In the genomic region with DNA sequence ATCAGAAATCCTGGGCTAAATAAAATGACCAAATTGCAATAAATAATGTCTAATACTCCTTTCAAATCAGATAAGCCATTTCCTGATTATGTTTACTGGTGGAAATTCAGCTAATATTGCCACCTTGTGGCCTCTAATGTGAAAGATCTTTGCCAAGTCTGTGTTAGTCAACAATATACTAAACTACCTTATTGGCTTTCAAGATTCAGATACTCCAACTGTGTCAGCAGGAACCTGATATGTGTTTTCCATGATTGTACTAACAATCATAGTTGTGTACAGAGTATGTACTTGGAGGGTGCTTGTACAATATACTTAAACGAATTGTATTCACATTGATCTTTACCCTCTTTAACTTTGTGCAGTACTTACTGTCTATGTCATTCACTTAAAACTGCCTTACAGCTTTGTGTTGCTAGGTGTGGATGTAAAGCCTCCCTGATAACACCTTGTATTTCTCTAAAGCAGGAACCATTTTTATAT, we compare ENCODE assay signal across 8 cellular contexts.
DNase-seq lines count a peak whose midpoint lies in the region; ATAC-seq, FAIRE-seq and TF ChIP-seq lines count a peak whose summit lies in the region.

No MANE protein-coding gene starts in this region.

- no peaks in the 10 kb centered on the region for H3K36me3 Mint-ChIP-seq in H9 (ENCODE audit: insufficient read depth in 1 of 3, low read depth in 3 of 3)

- no peak overlapping the region for H3K18ac ChIP-seq in H9 (ENCODE audit: insufficient read length, low read depth, low read length)

- no peak overlapping the region for H3K4me3 Mint-ChIP-seq in H9

- H4K5ac ChIP-seq in H9 (ENCODE audit: insufficient read length, low read depth, low read length) = no peak overlapping the region

- H3K4me1 ChIP-seq in H9 (ENCODE audit: insufficient read depth, low read length) (no peaks in the 10 kb centered on the region), muscle layer of colon (ENCODE audit: insufficient read depth, low read length) (peaks cover 9% of the 10 kb centered on the region)

- H3K27ac ChIP-seq in H9 (ENCODE audit: insufficient read length, low read depth, low read length) = no peak overlapping the region
- H3K27ac ChIP-seq in muscle layer of colon (ENCODE audit: low read depth, low read length) = peak overlapping the region; percentile 3

- H3K9me3 ChIP-seq in H9 (ENCODE audit: control insufficient read depth, low read depth, low read length) (no peaks in the 10 kb centered on the region), muscle layer of colon (ENCODE audit: low read length) (no peaks in the 10 kb centered on the region)

- TF ChIP-seq CTCF in H9 (conservative IDR thresholded peaks at IDR 0.05) = peak; percentile 66

- no peak overlapping the region for H2BK20ac ChIP-seq in H9 (ENCODE audit: low read depth, low read length, poor library complexity, severe bottlenecking)

- no peak overlapping the region for H3K23ac ChIP-seq in H9 (ENCODE audit: insufficient read length, low read depth, low read length)

- H3K9ac ChIP-seq in H9 (ENCODE audit: extremely low read depth, insufficient read length, low read length) (no peak overlapping the region), muscle layer of colon (ENCODE audit: low read length) (no peak overlapping the region)

- no peaks in the 10 kb centered on the region for H3K36me3 ChIP-seq in muscle layer of colon (ENCODE audit: insufficient read depth, low read length)

- no peak overlapping the region for H4K91ac ChIP-seq in H9 (ENCODE audit: insufficient read length, low read depth, low read length)

- no peak overlapping the region for H3K27ac Mint-ChIP-seq in H9

- WGBS in H9 (ENCODE audit: extremely low coverage, insufficient read length, low lambda C conversion rate) = no CpG with 5 or more reads among the region's 1 CpG

- peak; percentile 39 for ATAC-seq in Right ventricle myocardium inferior

- H3K23me2 ChIP-seq in H9 (ENCODE audit: insufficient read length, low read depth, low read length, poor library complexity, severe bottlenecking) = no peaks in the 10 kb centered on the region

- no peaks in the 10 kb centered on the region for H4K20me1 ChIP-seq in H9 (ENCODE audit: control insufficient read depth, insufficient read depth, insufficient read length)

- no peak overlapping the region for H4K8ac ChIP-seq in H9 (replicated peaks; ENCODE audit: insufficient read length, low read depth, low read length)

- no peak overlapping the region for H2BK120ac ChIP-seq in H9 (ENCODE audit: low read depth, low read length, poor library complexity, severe bottlenecking)

- DNase-seq in Right ventricle myocardium inferior (ENCODE audit: missing footprints) = no peak
- DNase-seq in cardiac septum (ENCODE audit: low spot score) = no peak
- DNase-seq in H9 = no peak
- DNase-seq in Kasumi-1 (lab: John Stamatoyannopoulos, UW) = peak; percentile 64
- peak; percentile 44 for DNase-seq in RCC 7860 (ENCODE audit: low spot score)
- no peak for DNase-seq in T1000 (lab: John Stamatoyannopoulos, UW)

- no peak overlapping the region for H3K56ac ChIP-seq in H9 (ENCODE audit: insufficient read length, low read depth, low read length)

- no peaks in the 10 kb centered on the region for H3K79me1 ChIP-seq in H9 (ENCODE audit: insufficient read depth, low read depth, low read length, poor library complexity, severe bottlenecking)

- no peaks in the 10 kb centered on the region for H3K79me2 ChIP-seq in H9 (ENCODE audit: insufficient read depth, low read length)

- intact Hi-C loops in Right ventricle myocardium inferior (cut with DNase I) = no loop called here
- intact Hi-C loops in cardiac septum (cut with DNase I) = loop anchor here (5.0 kb wide), 1 partner anchor 419 kb away; no protein-coding TSS in a partner anchor

- H3K4me1 Mint-ChIP-seq in H9 = no peaks in the 10 kb centered on the region

- no peak overlapping the region for H2BK12ac ChIP-seq in H9 (ENCODE audit: insufficient read length, low read depth, low read length)

- FAIRE-seq in RCC 7860 (lab: Jason Lieb, UNC) (peak; percentile 72), endometrium (lab: Jason Lieb, UNC) (peak; percentile 35)

- H3K4me3 ChIP-seq in muscle layer of colon (ENCODE audit: low read depth in 1 of 2, low read length in 2 of 2) = no peak overlapping the region

- no peak overlapping the region for H3K14ac ChIP-seq in H9 (ENCODE audit: insufficient read depth, low read length)

- H3K27me3 ChIP-seq in H9 (ENCODE audit: insufficient read depth, low read length) (no peaks in the 10 kb centered on the region), muscle layer of colon (ENCODE audit: control insufficient read depth in 1 of 2, insufficient read depth in 2 of 2, low read length in 2 of 2) (no peaks in the 10 kb centered on the region)

- no peak overlapping the region for H2AK5ac ChIP-seq in H9 (ENCODE audit: insufficient read length, low read length)

- no peak overlapping the region for H2BK5ac ChIP-seq in H9 (ENCODE audit: insufficient read length, low read length)

- H3T11ph ChIP-seq in H9 (ENCODE audit: low read length) = no peak overlapping the region

- no peak overlapping the region for H2BK15ac ChIP-seq in H9 (ENCODE audit: low read depth, low read length)

- no peak overlapping the region for H3K4me2 ChIP-seq in H9 (ENCODE audit: insufficient read depth, insufficient read length, low read length)

- no peak overlapping the region for H3K4ac ChIP-seq in H9 (ENCODE audit: low read depth, low read length)

- H3K27me3 Mint-ChIP-seq in H9 (ENCODE audit: low read depth) = no peaks in the 10 kb centered on the region; the same call in 1 of the 2 replicates

- no peaks in the 10 kb centered on the region for H3K9me3 Mint-ChIP-seq in H9

- no peak overlapping the region for H2AFZ ChIP-seq in H9 (ENCODE audit: low read length)

Comparison
In these comparisons a context has a peak if more than half of its experiments do, and no peak if none do; other contexts are left out.
1. DNase-seq: peak in Kasumi-1 (2 of 2) and RCC 7860 (single experiment); none in Right ventricle myocardium inferior (single experiment), cardiac septum (single experiment), H9 (single experiment) and T1000 (single experiment).